14 cellular contexts compared by ENCODE assay signal in the genomic region with DNA sequence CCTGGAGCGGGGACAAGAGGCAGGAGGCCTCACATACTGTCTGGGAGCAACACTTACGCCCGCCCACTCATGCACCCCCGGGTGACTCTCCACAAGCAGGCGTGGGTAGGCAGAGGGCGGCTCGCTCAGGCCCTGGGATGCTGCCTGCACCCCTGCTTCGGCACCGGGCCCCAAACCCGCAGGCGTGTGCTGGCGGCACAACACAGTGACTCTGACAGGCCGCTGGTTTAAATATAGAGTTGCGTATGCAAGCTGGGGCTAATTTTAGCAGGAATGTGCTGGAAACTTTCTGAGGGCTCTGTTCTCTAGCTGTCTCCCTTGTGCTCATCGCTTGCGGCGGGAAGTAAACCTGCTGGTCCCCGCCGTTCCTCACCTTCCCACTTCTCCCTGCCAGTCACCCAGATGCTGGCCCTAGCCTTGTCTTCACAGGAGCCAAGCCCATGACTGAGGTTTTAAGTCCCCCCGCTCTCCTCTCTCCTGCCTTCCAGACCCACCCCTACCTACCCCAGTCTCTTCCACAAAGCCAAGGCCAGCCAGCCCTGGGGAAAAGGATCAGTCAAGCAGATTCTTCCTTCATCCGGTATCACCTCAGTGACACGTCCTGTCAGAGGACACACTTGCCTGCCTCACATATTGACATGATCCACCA.
DNase-seq lines count a peak whose midpoint lies in the region; ATAC-seq and TF ChIP-seq lines count a peak whose summit lies in the region.
"Had no signal": no experiment of that assay in that cellular context is flagged by ENCODE, and none has a peak within 500 bp of the region (broad histone marks: within the 10 kb centered on the region; RNA-seq: fewer than 3 reads in every experiment).

No MANE protein-coding gene starts in this region.

- H3K36me3 Mint-ChIP-seq in brain (no peaks in the 10 kb centered on the region), T-cell (no peaks in the 10 kb centered on the region)

- no peaks in the 10 kb centered on the region for H3K9me3 ChIP-seq in right atrium auricular region

- H3K27ac Mint-ChIP-seq in brain (peak overlapping the region in 4 of 5 experiments; percentile 17 to 85 (median 70)), T-cell (no peak overlapping the region)

- ATAC-seq in sciatic nerve (peak; percentile 60), T-cell (replicated peaks in 1 of 4) (no peak), HG02973 (IDR thresholded peaks at IDR 0.05; ENCODE audit: unreplicated experiment) (no peak)

- TF ChIP-seq CTCF in AG10803 (conservative IDR thresholded peaks at IDR 0.05; ENCODE audit: low read length) (no peak), brain (conservative IDR thresholded peaks at IDR 0.05) (no peak), right atrium auricular region (IDR thresholded peaks at IDR 0.05) (no peak)

- H3K4me1 Mint-ChIP-seq in brain (peaks cover 40% of the 10 kb centered on the region), T-cell (peaks cover 0 to 7% (median 2%) of the 10 kb centered on the region in 3 donors)

- CTCF ChIA-PET in T-cell (lab: Charles Lee), result no interaction called here

- H3K27me3 ChIP-seq in right atrium auricular region, result no peaks in the 10 kb centered on the region

- DNase-seq in AG10803 (ENCODE audit: low read depth) (peak; percentile 75), right atrium auricular region (ENCODE audit: low spot score) (no peak), sciatic nerve (ENCODE audit: low spot score) (no peak), DMS79 treated with DMSO at 0.1 percent for 48 hours (lab: John Stamatoyannopoulos, UW) (no peak), dermis blood vessel endothelial cell (no peak), T-cell (no peak)
- DNase-seq: ACHN; DND-41; MM.1S; NCI-H510A treated with DMSO at 0.1 percent for 48 hours; stimulated activated naive CD4-positive, alpha-beta T cell treated with Interleukin-2 at 50 U/mL for 16 hours had no signal

- peak overlapping the region; percentile 73 to 91 for H3K27ac ChIP-seq in right atrium auricular region

- H3K36me3 ChIP-seq in right atrium auricular region, result no peaks in the 10 kb centered on the region

- H3K27me3 Mint-ChIP-seq in brain (peaks cover 12% of the 10 kb centered on the region), T-cell (peaks cover 0 to 7% of the 10 kb centered on the region in 2 donors)

- H3K4me3 Mint-ChIP-seq in brain, result peak overlapping the region in 1 of 5 experiments; percentile 10
- H3K4me3 Mint-ChIP-seq in T-cell, result no peak overlapping the region
- H3K4me3 Mint-ChIP-seq: neural crest cell had no signal

- H3K9me3 Mint-ChIP-seq in brain (peaks cover 0 to 9% (median 0%) of the 10 kb centered on the region in 5 experiments), T-cell (no peaks in the 10 kb centered on the region)
- H3K9me3 Mint-ChIP-seq: neural crest cell had no signal

- POLR2A ChIA-PET in T-cell (lab: Charles Lee), result no interaction called here

- no peak overlapping the region for H3K4me3 ChIP-seq in AG10803 (ENCODE audit: low read length)
- no peak overlapping the region for H3K4me3 ChIP-seq in right atrium auricular region

- peaks cover 0 to 29% of the 10 kb centered on the region in 2 donors for H3K4me1 ChIP-seq in right atrium auricular region

- intact Hi-C loops in sciatic nerve (cut with DNase I), result no loop called here

Comparison
In these comparisons a context has a peak if more than half of its experiments do, and no peak if none do; other contexts are left out.
1. H3K27ac Mint-ChIP-seq: peak in brain (4 of 5); none in T-cell (0 of 2).